Comparison of ENCODE assay signal across 10 cellular contexts in genomic region chr7:141663081-141663510, GRCh38. TPM values are rescaled to one million over a fixed set of nuclear protein-coding genes. Genes with fewer than 3 reads are reported as not detected.
A peak's percentile ranks its signal among the peaks of the same experiment; 100 is the strongest.
DNase-seq lines count a peak whose midpoint lies in the region; ATAC-seq and TF ChIP-seq lines count a peak whose summit lies in the region.
"Had no signal": no experiment of that assay in that cellular context is flagged by ENCODE, and none has a peak within 500 bp of the region (broad histone marks: within the 10 kb centered on the region; RNA-seq: fewer than 3 reads in every experiment).

No MANE protein-coding gene starts in this region.

- no peak for TF ChIP-seq POLR2A in vagina (IDR thresholded peaks at IDR 0.05)

- H3K27me3 ChIP-seq in heart right ventricle: no peaks in the 10 kb centered on the region
- H3K27me3 ChIP-seq in right atrium auricular region: no peaks in the 10 kb centered on the region
- no peaks in the 10 kb centered on the region for H3K27me3 ChIP-seq in vagina

- intact Hi-C loops in heart right ventricle (cut with DNase I) (loop anchor here in 1 of 10 donors (10.0 kb wide), 1 partner anchor 72 kb away; the partner anchor contains the start of gene SSBP1), vagina (cut with DNase I) (no loop called here)

- no peaks in the 10 kb centered on the region for H3K9me3 Mint-ChIP-seq in activated naive CD8-positive, alpha-beta T cell treated with anti-CD3 and anti-CD28 coated beads for 36 hours

- H3K9me3 ChIP-seq in heart right ventricle (no peaks in the 10 kb centered on the region), right atrium auricular region (no peaks in the 10 kb centered on the region), vagina (no peaks in the 10 kb centered on the region)

- ATAC-seq in heart right ventricle: peak in 6 of 8 donors; percentile 25 to 39 (median 32)
- no peak for ATAC-seq in HG02870 (IDR thresholded peaks at IDR 0.05; ENCODE audit: unreplicated experiment)
- ATAC-seq in HG02588 (IDR thresholded peaks at IDR 0.05; ENCODE audit: unreplicated experiment): no peak

- H3K4me3 ChIP-seq in heart right ventricle (no peak overlapping the region), right atrium auricular region (no peak overlapping the region), vagina (no peak overlapping the region)

- H3K27ac ChIP-seq in heart right ventricle (peak overlapping the region in 2 of 10 donors; percentile 25 to 75), right atrium auricular region (no peak overlapping the region), vagina (no peak overlapping the region)

- H3K27ac Mint-ChIP-seq in activated naive CD8-positive, alpha-beta T cell treated with anti-CD3 and anti-CD28 coated beads for 36 hours: peak overlapping the region; percentile 66

- no peaks in the 10 kb centered on the region for H3K27me3 Mint-ChIP-seq in activated naive CD8-positive, alpha-beta T cell treated with anti-CD3 and anti-CD28 coated beads for 36 hours

- H3K4me1 ChIP-seq in heart right ventricle (peaks cover 0 to 48% (median 0%) of the 10 kb centered on the region in 9 donors), right atrium auricular region (no peaks in the 10 kb centered on the region), vagina (peaks cover 13% of the 10 kb centered on the region)

- peaks cover 12% of the 10 kb centered on the region for H3K36me3 Mint-ChIP-seq in activated naive CD8-positive, alpha-beta T cell treated with anti-CD3 and anti-CD28 coated beads for 36 hours

- DNase-seq in heart right ventricle: no peak
- no peak for DNase-seq in right atrium auricular region (ENCODE audit: low spot score)
- no peak for DNase-seq in activated naive CD8-positive, alpha-beta T cell treated with anti-CD3 and anti-CD28 coated beads for 36 hours
- peak; percentile 17 for DNase-seq in kidney glomerular epithelial cell (lab: John Stamatoyannopoulos, UW)
- DNase-seq in vagina (ENCODE audit: extremely low spot score in 2 of 2): no peak
- no peak for DNase-seq in NCI-H748 treated with DMSO at 0.1 percent for 48 hours (lab: John Stamatoyannopoulos, UW)
- DNase-seq: NCI-H1694; stimulated activated CD4-positive, alpha-beta T cell treated with anti-CD3 and anti-CD28 coated beads, Interleukin-4, amount 100 ng/mL, for 4 hours had no signal

- peaks cover 0 to 92% (median 25%) of the 10 kb centered on the region in 9 donors for H3K36me3 ChIP-seq in heart right ventricle
- peaks cover 51% of the 10 kb centered on the region for H3K36me3 ChIP-seq in right atrium auricular region
- peaks cover 0 to 43% of the 10 kb centered on the region in 2 donors for H3K36me3 ChIP-seq in vagina

- 40 to 49% methylated on average over 4 of the region's 4 CpGs for WGBS in heart right ventricle, 2 donors

- H3K4me3 Mint-ChIP-seq in activated naive CD8-positive, alpha-beta T cell treated with anti-CD3 and anti-CD28 coated beads for 36 hours: no peak overlapping the region

- H3K4me1 Mint-ChIP-seq in activated naive CD8-positive, alpha-beta T cell treated with anti-CD3 and anti-CD28 coated beads for 36 hours: peaks cover 8% of the 10 kb centered on the region

- no peak for TF ChIP-seq CTCF in heart right ventricle (IDR thresholded peaks at IDR 0.05)
- TF ChIP-seq CTCF in right atrium auricular region (IDR thresholded peaks at IDR 0.05): no peak
- TF ChIP-seq CTCF in vagina (IDR thresholded peaks at IDR 0.05): no peak

RNA-seq across cellular contexts. Expression of gene DENND11, which starts 38.9 kb away (rescaled TPM):
- total RNA-seq in heart right ventricle (10 to 100 TPM in 4 of 10 donors, 1 to 10 TPM in 6; 6.7 to 11.5 (median 9.3) TPM), right atrium auricular region (10 to 100 TPM in 1 of 2 donors, 1 to 10 TPM in 1; 6.5 to 10.6 TPM), vagina (21.1 TPM)
- 1 to 10 TPM; 2.7 to 3.4 TPM for polyA plus RNA-seq in heart right ventricle
- 10 to 100 TPM; 29.9 to 32.9 TPM for total RNA-seq in activated naive CD8-positive, alpha-beta T cell treated with anti-CD3 and anti-CD28 coated beads for 36 hours

RNA-seq across cellular contexts. Expression of gene WEE2, which starts 45.1 kb away (rescaled TPM):
- under 1 TPM in 1 of 10 donors, not detected in 9; 0.12 TPM for total RNA-seq in heart right ventricle
- polyA plus RNA-seq in heart right ventricle: not detected
- total RNA-seq in right atrium auricular region: not detected
- total RNA-seq in activated naive CD8-positive, alpha-beta T cell treated with anti-CD3 and anti-CD28 coated beads for 36 hours: not detected
- not detected for total RNA-seq in vagina

Comparison
In these comparisons a context has a peak if more than half of its experiments do, and no peak if none do; other contexts are left out.
1. ATAC-seq: peak in heart right ventricle (6 of 8); none in HG02870 (single experiment) and HG02588 (single experiment).